Comparison of ENCODE assay signal across 18 cellular contexts in the genomic region with DNA sequence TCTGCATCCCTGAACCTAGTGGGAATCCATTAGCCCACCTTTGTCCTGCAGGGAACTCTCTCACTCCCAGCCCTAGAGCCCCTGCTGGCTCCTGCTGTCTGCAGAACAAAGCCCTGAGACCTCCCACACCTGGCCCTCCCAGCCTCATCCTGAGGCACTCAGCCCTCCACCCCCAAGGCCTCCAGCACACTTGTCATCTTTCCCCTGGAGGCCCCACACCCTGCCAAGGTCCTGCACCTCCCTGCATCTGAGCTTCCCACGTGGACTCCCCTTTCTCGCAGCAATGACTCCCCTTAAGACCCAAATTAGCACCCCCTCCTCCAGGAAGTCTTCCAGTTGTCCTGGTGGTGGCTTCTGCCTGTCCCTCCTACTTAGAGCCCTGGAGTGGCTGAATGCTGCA. TPM values are rescaled to one million over a fixed set of nuclear protein-coding genes. Genes with fewer than 3 reads are reported as not detected.
"Had no signal": no experiment of that assay in that cellular context is flagged by ENCODE, and none has a peak within 500 bp of the region (broad histone marks: within the 10 kb centered on the region; RNA-seq: fewer than 3 reads in every experiment).

No MANE protein-coding gene starts in this region.

- H3K27ac ChIP-seq: breast epithelium, gastrocnemius medialis, sigmoid colon, thyroid gland had no signal

- H3K27me3 ChIP-seq: breast epithelium, gastrocnemius medialis, sigmoid colon, thyroid gland had no signal

- H3K9me3 ChIP-seq: breast epithelium, gastrocnemius medialis, sigmoid colon, thyroid gland had no signal

- DNase-seq: activated CD8-positive, alpha-beta memory T cell treated with anti-CD3 and anti-CD28 coated beads for 24 hours; activated CD8-positive, alpha-beta memory T cell treated with anti-CD3 and anti-CD28 coated beads, Interleukin-2, amount 50 U/mL, for 48 hours; activated gamma-delta T cell; activated T-cell treated with anti-CD3 and anti-CD28 coated beads, Interleukin-2, amount 50 U/mL, for 72 hours; cortex of kidney; effector CD4-positive, alpha-beta T cell; gastrocnemius medialis; head of caudate nucleus; immature natural killer cell; sigmoid colon; stimulated activated naive B cell treated with anti-CD40 and anti-IgM and Interleukin-4, amounts not matched to agents 10 μg/mL and 1 μg/mL and 100 μg/mL, for 72 hours; thyroid gland had no signal

- H3K36me3 ChIP-seq: breast epithelium, gastrocnemius medialis, sigmoid colon, thyroid gland had no signal

- H3K4me3 ChIP-seq: breast epithelium, gastrocnemius medialis, sigmoid colon, thyroid gland had no signal

RNA-seq across cellular contexts. Expression of a gene that starts 42.3 kb away (rescaled TPM):
- total RNA-seq: activated T-cell treated with anti-CD3 and anti-CD28 coated beads, Interleukin-2, amount 50 U/mL, for 72 hours; astrocyte; breast epithelium; esophagus mucosa; gastrocnemius medialis; mesenteric fat pad; naive thymus-derived CD8-positive, alpha-beta T cell; thyroid gland had no signal
- polyA plus RNA-seq: adipose tissue; immature natural killer cell; naive thymus-derived CD8-positive, alpha-beta T cell; sigmoid colon had no signal
